8 cellular contexts compared by ENCODE assay signal in the genomic region with DNA sequence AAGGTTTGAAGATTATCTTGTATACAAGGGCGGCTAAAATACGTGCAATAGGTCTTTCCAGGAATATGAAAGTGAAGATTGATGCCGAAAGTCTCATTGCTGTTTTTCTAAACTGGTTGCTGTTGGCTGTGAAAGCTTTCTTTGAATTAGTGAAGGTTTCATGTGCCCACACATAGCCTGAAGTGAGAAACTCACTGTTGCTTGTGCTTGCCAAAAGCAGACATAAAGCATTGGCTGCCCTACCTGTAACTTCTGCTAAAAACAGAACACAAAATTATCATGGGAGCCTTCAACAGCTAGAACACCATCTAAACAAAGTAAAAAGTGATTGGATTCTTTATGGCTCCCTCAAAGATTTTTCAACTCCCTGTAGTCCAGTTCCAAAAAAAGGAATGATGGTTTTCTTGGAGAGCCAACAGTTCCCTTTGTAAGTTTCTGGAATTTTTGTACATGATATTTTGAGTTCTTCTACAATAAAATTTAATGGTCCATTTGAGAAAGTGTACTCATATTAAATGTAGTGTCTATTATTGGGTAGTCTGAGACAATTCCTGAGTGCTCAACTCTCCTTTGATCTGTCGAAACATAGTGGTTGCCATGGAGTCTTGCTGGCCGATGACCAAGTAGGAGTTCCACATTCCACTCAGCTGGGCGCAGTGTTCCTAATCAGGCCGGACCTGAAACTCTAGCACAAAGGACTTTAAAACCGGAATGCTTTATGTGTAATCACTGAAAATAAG.
A peak's percentile ranks its signal among the peaks of the same experiment; 100 is the strongest.
DNase-seq lines count a peak whose midpoint lies in the region; ATAC-seq, FAIRE-seq and TF ChIP-seq lines count a peak whose summit lies in the region.

No MANE protein-coding gene starts in this region.

- H4K20me1 ChIP-seq in astrocyte (ENCODE audit: insufficient read depth, low read length), result no peaks in the 10 kb centered on the region

- H3K4me1 ChIP-seq in astrocyte (ENCODE audit: insufficient read depth, low read length) (peaks cover 14% of the 10 kb centered on the region), right atrium auricular region (peaks cover 0 to 29% of the 10 kb centered on the region in 2 donors)
- H3K4me1 ChIP-seq in CD8-positive, alpha-beta memory T cell (ENCODE audit: insufficient read depth, low read length), result no peaks in the 10 kb centered on the region

- peak overlapping the region; percentile 30 for H3K4me2 ChIP-seq in astrocyte (ENCODE audit: low read length)

- H3K27ac Mint-ChIP-seq in astrocyte (ENCODE audit: unreplicated experiment), result peak overlapping the region; percentile 54
- H3K27ac Mint-ChIP-seq in CD8-positive, alpha-beta memory T cell, result peak overlapping the region in 2 of 8 donors; percentile 5 to 54

- no peak for ATAC-seq in HG03280 (IDR thresholded peaks at IDR 0.05; ENCODE audit: unreplicated experiment)

- TF ChIP-seq CTCF in astrocyte (IDR thresholded peaks at IDR 0.05; ENCODE audit: insufficient read depth, low read depth, low read length) (peak; percentile 29), right atrium auricular region (IDR thresholded peaks at IDR 0.05) (peak in 1 of 2 donors; percentile 36)

- H3K27me3 Mint-ChIP-seq in astrocyte (ENCODE audit: low read depth, unreplicated experiment), result no peaks in the 10 kb centered on the region
- H3K27me3 Mint-ChIP-seq in CD8-positive, alpha-beta memory T cell, result no peaks in the 10 kb centered on the region

- no peak for FAIRE-seq in astrocyte (lab: Jason Lieb, UNC)

- peak overlapping the region; percentile 51 for H3K27ac ChIP-seq in astrocyte (ENCODE audit: low read depth, low read length)
- H3K27ac ChIP-seq in right atrium auricular region, result peak overlapping the region; percentile 49 to 57
- no peak overlapping the region for H3K27ac ChIP-seq in CD8-positive, alpha-beta memory T cell (ENCODE audit: low read depth, low read length)

- H3K4me3 ChIP-seq in astrocyte (ENCODE audit: insufficient read depth, low read depth, low read length) (no peak overlapping the region), right atrium auricular region (no peak overlapping the region)
- no peak overlapping the region for H3K4me3 ChIP-seq in CD8-positive, alpha-beta memory T cell (ENCODE audit: low read length)

- H3K9me3 ChIP-seq in astrocyte (ENCODE audit: insufficient read depth, low read depth, low read length) (no peaks in the 10 kb centered on the region), right atrium auricular region (no peaks in the 10 kb centered on the region)
- no peaks in the 10 kb centered on the region for H3K9me3 ChIP-seq in CD8-positive, alpha-beta memory T cell (ENCODE audit: low read length)

- H3K36me3 ChIP-seq in astrocyte (ENCODE audit: insufficient read depth, low read length) (no peaks in the 10 kb centered on the region), right atrium auricular region (no peaks in the 10 kb centered on the region)
- no peaks in the 10 kb centered on the region for H3K36me3 ChIP-seq in CD8-positive, alpha-beta memory T cell (ENCODE audit: insufficient read depth, low read length)

- H2AFZ ChIP-seq in astrocyte (ENCODE audit: low read depth, low read length), result no peak overlapping the region

- CTCF ChIA-PET in CD8-positive, alpha-beta memory T cell (lab: Charles Lee), result no interaction called here

- peaks cover 16% of the 10 kb centered on the region for H3K4me1 Mint-ChIP-seq in astrocyte (ENCODE audit: low read depth, unreplicated experiment)
- peaks cover 3 to 27% (median 15%) of the 10 kb centered on the region in 3 donors for H3K4me1 Mint-ChIP-seq in CD8-positive, alpha-beta memory T cell

- DNase-seq in DMS153 (lab: John Stamatoyannopoulos, UW) (peak; percentile 45), HuH-7.5 (ENCODE audit: low spot score) (peak; percentile 51), astrocyte (ENCODE audit: low read depth) (peak; percentile 88), right atrium auricular region (ENCODE audit: low spot score) (peak; percentile 96), retina (peak; percentile 80)
- no peak for DNase-seq in activated effector memory CD4-positive, alpha-beta T cell treated with anti-CD3 and anti-CD28 coated beads, Interleukin-2, amount 50 U/mL, for 16 hours
- DNase-seq in CD8-positive, alpha-beta memory T cell, result no peak

- H3K79me2 ChIP-seq in astrocyte (ENCODE audit: insufficient read depth, low read length), result no peaks in the 10 kb centered on the region

- POLR2A ChIA-PET in CD8-positive, alpha-beta memory T cell (lab: Charles Lee), result no interaction called here

- H3K9me3 Mint-ChIP-seq in astrocyte (ENCODE audit: unreplicated experiment), result no peaks in the 10 kb centered on the region
- H3K9me3 Mint-ChIP-seq in CD8-positive, alpha-beta memory T cell, result no peaks in the 10 kb centered on the region

- no peak overlapping the region for H3K4me3 Mint-ChIP-seq in astrocyte (ENCODE audit: unreplicated experiment)
- H3K4me3 Mint-ChIP-seq in CD8-positive, alpha-beta memory T cell, result peak overlapping the region in 2 of 7 donors; percentile 18 to 75

- H3K36me3 Mint-ChIP-seq in astrocyte (ENCODE audit: low read depth, unreplicated experiment), result peaks cover 9% of the 10 kb centered on the region
- no peaks in the 10 kb centered on the region for H3K36me3 Mint-ChIP-seq in CD8-positive, alpha-beta memory T cell

- H3K27me3 ChIP-seq in astrocyte (ENCODE audit: insufficient read depth, low read length) (no peaks in the 10 kb centered on the region), right atrium auricular region (no peaks in the 10 kb centered on the region)
- no peaks in the 10 kb centered on the region for H3K27me3 ChIP-seq in CD8-positive, alpha-beta memory T cell (ENCODE audit: insufficient read depth, low read length, poor library complexity, severe bottlenecking)

- H3K9ac ChIP-seq in astrocyte (ENCODE audit: low read length), result no peak overlapping the region

Comparison
In these comparisons a context has a peak if more than half of its experiments do, and no peak if none do; other contexts are left out.
1. DNase-seq: peak in DMS153 (single experiment), HuH-7.5 (single experiment), astrocyte (single experiment), right atrium auricular region (single experiment) and retina (single experiment); none in activated effector memory CD4-positive, alpha-beta T cell treated with anti-CD3 and anti-CD28 coated beads, Interleukin-2, amount 50 U/mL, for 16 hours (single experiment) and CD8-positive, alpha-beta memory T cell (0 of 5).